Comparison of ENCODE assay signal across 8 cellular contexts in genomic region chr9:132269704-132270516, GRCh38.
DNase-seq lines count a peak whose midpoint lies in the region; ATAC-seq and TF ChIP-seq lines count a peak whose summit lies in the region.
"Not testable (repeated sequence)": the region's sequence is repeated elsewhere in the genome, so short reads cannot be mapped to it uniquely, and the experiment has no call there.

No MANE protein-coding gene starts in this region.

- WGBS in esophagus, 2 donors = 56 to 69% methylated on average over 10 to 13 of the region's 16 CpGs
- WGBS in mesenchymal stem cell = 88% methylated on average over 10 of the region's 16 CpGs

- H3K36me3 ChIP-seq in PC-3 (ENCODE audit: low read depth, low read length) = peaks cover 64% of the 10 kb centered on the region
- not testable (repeated sequence) for H3K36me3 ChIP-seq in esophagus (ENCODE audit: control insufficient read depth in 2 of 2, insufficient read depth in 2 of 2, low read length in 1 of 2)
- H3K36me3 ChIP-seq in mesenchymal stem cell (ENCODE audit: control insufficient read depth in 1 of 2, insufficient read depth in 2 of 2, low read depth in 1 of 2, low read length in 2 of 2) = peaks cover 41 to 91% of the 10 kb centered on the region in 2 experiments

- H2BK12ac ChIP-seq in mesenchymal stem cell (ENCODE audit: low read length in 2 of 2) = not testable (repeated sequence)

- not testable (repeated sequence) for H3K27me3 ChIP-seq in PC-3 (ENCODE audit: low read length); esophagus (ENCODE audit: control insufficient read depth in 1 of 2, insufficient read depth in 2 of 2, low read length in 2 of 2); mesenchymal stem cell (ENCODE audit: control insufficient read depth in 1 of 2, insufficient read depth in 1 of 2, low read length in 2 of 2)

- H3K27ac Mint-ChIP-seq in activated naive CD8-positive, alpha-beta T cell = peak overlapping the region; percentile 82

- intact Hi-C loops in PC-3 (cut with micrococcal nuclease) = not testable (repeated sequence)

- H3K27ac ChIP-seq in C4-2B (peak overlapping the region; percentile 58), PC-3 (ENCODE audit: low read length) (peak overlapping the region; percentile 97), esophagus (ENCODE audit: low read depth in 2 of 2, low read length in 1 of 2) (peak overlapping the region; percentile 0 to 49)
- not testable (repeated sequence) for H3K27ac ChIP-seq in mesenchymal stem cell (ENCODE audit: low read length, poor library complexity, severe bottlenecking)

- not testable (repeated sequence) for H2BK5ac ChIP-seq in mesenchymal stem cell (ENCODE audit: low read depth, low read length, poor library complexity, severe bottlenecking)

- POLR2A ChIA-PET in PC-3 (lab: Charles Lee; ENCODE audit: unreplicated experiment) = not testable (repeated sequence)

- H3K4me1 Mint-ChIP-seq in activated naive CD8-positive, alpha-beta T cell (ENCODE audit: low read depth) = peaks cover 17% of the 10 kb centered on the region

- H3K4me2 ChIP-seq in PC-3 (ENCODE audit: low read length); mesenchymal stem cell (ENCODE audit: low read length, poor library complexity, severe bottlenecking): not testable (repeated sequence)

- peak overlapping the region; percentile 44 for H3K9ac ChIP-seq in PC-3 (ENCODE audit: low read length)
- H3K9ac ChIP-seq in mesenchymal stem cell (ENCODE audit: low read length) = not testable (repeated sequence)

- not testable (repeated sequence) for H2AFZ ChIP-seq in PC-3 (ENCODE audit: low read length); mesenchymal stem cell (ENCODE audit: low read depth, low read length)

- H3K4me3 ChIP-seq in PC-3 (ENCODE audit: low read length); esophagus (ENCODE audit: low read depth in 1 of 2, low read length in 2 of 2); mesenchymal stem cell (ENCODE audit: insufficient read depth in 1 of 2, low read depth in 1 of 2, low read length in 2 of 2): not testable (repeated sequence)

- H3K14ac ChIP-seq in mesenchymal stem cell (ENCODE audit: low read length in 2 of 2) = not testable (repeated sequence)

- H3K23ac ChIP-seq in mesenchymal stem cell (ENCODE audit: low read length in 2 of 2) = not testable (repeated sequence)

- not testable (repeated sequence) for H3K9me2 ChIP-seq in PC-3 (replicated peaks; ENCODE audit: low read length)

- H3F3A ChIP-seq in PC-3 (ENCODE audit: low read length, unreplicated experiment) = peaks cover 30% of the 10 kb centered on the region

- ATAC-seq in PC-3 = peak; percentile 64

- not testable (repeated sequence) for H2BK120ac ChIP-seq in mesenchymal stem cell (ENCODE audit: low read depth, low read length)

- H4K91ac ChIP-seq in mesenchymal stem cell (ENCODE audit: low read length) = not testable (repeated sequence)

- H3K79me1 ChIP-seq in mesenchymal stem cell (replicated peaks; ENCODE audit: low read length, poor library complexity, severe bottlenecking) = peaks cover 22% of the 10 kb centered on the region

- not testable (repeated sequence) for H3K4ac ChIP-seq in mesenchymal stem cell (ENCODE audit: low read depth in 1 of 2, low read length in 2 of 2)

- H3K4me3 Mint-ChIP-seq in activated naive CD8-positive, alpha-beta T cell = not testable (repeated sequence)

- H3K9me3 ChIP-seq in PC-3 (ENCODE audit: low read length) = peaks cover 20% of the 10 kb centered on the region; the same call in 1 of the 2 replicates
- H3K9me3 ChIP-seq in esophagus (ENCODE audit: control insufficient read depth in 2 of 2, insufficient read depth in 1 of 2, low read depth in 1 of 2, low read length in 1 of 2); mesenchymal stem cell (ENCODE audit: control insufficient read depth, low read length): not testable (repeated sequence)

- H3K79me2 ChIP-seq in PC-3 (ENCODE audit: low read length) = not testable (repeated sequence)

- CTCF ChIA-PET in PC-3 (lab: Charles Lee) = not testable (repeated sequence)

- not testable (repeated sequence) for H3K9me3 Mint-ChIP-seq in activated naive CD8-positive, alpha-beta T cell (ENCODE audit: low read depth)

- BruUV-seq in PC-3 (replicated peaks; lab: Mats Ljungman, UMichigan) = not testable (repeated sequence)

- H3K27me3 Mint-ChIP-seq in activated naive CD8-positive, alpha-beta T cell = not testable (repeated sequence)

- H2AK5ac ChIP-seq in mesenchymal stem cell (ENCODE audit: low read length, severe bottlenecking) = not testable (repeated sequence)

- not testable (repeated sequence) for H4K8ac ChIP-seq in mesenchymal stem cell (ENCODE audit: low read length)

- DNase-seq in HT1080 (ENCODE audit: low read depth) (peak; percentile 37), PC-3 (peak; percentile 73), mesenchymal stem cell (peak; percentile 26)
- peak; percentile 40 to 52 for DNase-seq in activated CD4-positive, alpha-beta T cell treated with anti-CD3 and anti-CD28 coated beads, Interleukin-2, amount 50 U/mL, for 4 hours
- DNase-seq in stimulated activated naive CD4-positive, alpha-beta T cell treated with Interleukin-2 at 50 U/mL for 16 hours (lab: John Stamatoyannopoulos, UW) = peak; percentile 43

- H2BK15ac ChIP-seq in mesenchymal stem cell (ENCODE audit: low read depth, poor library complexity, severe bottlenecking) = not testable (repeated sequence)

- not testable (repeated sequence) for H3K18ac ChIP-seq in mesenchymal stem cell (ENCODE audit: low read depth in 1 of 2, low read length in 2 of 2)

- H3K4me1 ChIP-seq in PC-3 (ENCODE audit: insufficient read depth, low read length); esophagus (ENCODE audit: control insufficient read depth in 2 of 2, insufficient read depth in 2 of 2, low read length in 1 of 2); mesenchymal stem cell (ENCODE audit: control insufficient read depth, insufficient read depth, low read depth, low read length): not testable (repeated sequence)

- peaks cover 11% of the 10 kb centered on the region for H3K36me3 Mint-ChIP-seq in activated naive CD8-positive, alpha-beta T cell

- not testable (repeated sequence) for H4K20me1 ChIP-seq in PC-3 (ENCODE audit: low read length)

- not testable (repeated sequence) for TF ChIP-seq CTCF in C4-2B (conservative IDR thresholded peaks at IDR 0.05); PC-3 (conservative IDR thresholded peaks at IDR 0.05; ENCODE audit: low read depth, low read length)
